ENCODE assay signal across 8 cellular contexts in the genomic region with DNA sequence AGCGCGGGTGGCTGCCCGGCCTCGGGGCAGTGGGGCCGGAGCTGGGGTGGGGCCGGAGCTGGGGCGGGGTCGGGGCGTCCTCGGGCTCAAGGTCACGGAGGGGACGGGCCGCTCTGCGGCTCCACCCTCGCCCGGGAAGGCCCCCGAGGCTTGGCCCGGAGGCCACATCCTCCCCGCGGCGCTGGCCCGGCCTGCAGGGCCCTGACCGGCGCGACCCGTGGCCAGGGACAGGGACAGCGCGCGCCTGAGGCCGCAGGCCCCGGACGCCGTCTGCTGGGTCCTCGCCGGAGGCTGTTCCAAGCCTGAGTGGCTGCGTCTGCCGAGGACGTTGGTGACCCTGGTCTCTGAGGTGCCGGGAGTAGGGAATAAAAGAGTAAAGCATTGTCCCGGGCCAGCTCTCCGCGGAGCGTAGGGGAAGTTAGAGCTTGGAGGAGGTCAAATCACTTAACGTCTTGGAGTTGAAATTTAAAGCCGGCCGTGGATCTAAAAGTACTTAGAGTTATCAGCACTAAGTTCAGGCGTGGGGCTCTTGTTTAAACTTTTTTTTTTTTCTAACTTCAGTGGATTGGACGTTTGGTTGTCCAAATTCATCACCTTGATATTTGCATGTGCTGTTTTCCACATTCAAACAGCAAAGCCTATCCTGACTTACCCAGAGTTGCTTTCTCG. TPM values are rescaled to one million over a fixed set of nuclear protein-coding genes. Genes with fewer than 3 reads are reported as not detected.
DNase-seq lines count a peak whose midpoint lies in the region; ATAC-seq and TF ChIP-seq lines count a peak whose summit lies in the region.

No MANE protein-coding gene starts in this region.

- intact Hi-C loops in left ventricle myocardium superior (cut with micrococcal nuclease), result no loop called here
- intact Hi-C loops in prostate gland (cut with DNase I), result loop anchor here (5.0 to 10.0 kb wide), 3 partner anchors 78 to 320 kb away; a partner anchor contains a TSS
- intact Hi-C loops in aorta (cut with DNase I), result loop anchor here (5.0 to 10.0 kb wide), 2 partner anchors 68 to 320 kb away; no protein-coding TSS in a partner anchor

- TF ChIP-seq POLR2A in prostate gland (IDR thresholded peaks at IDR 0.05), result no peak

- ATAC-seq in GM19438 (IDR thresholded peaks at IDR 0.05; ENCODE audit: low read depth, unreplicated experiment) (peak; percentile 61), HG03520 (IDR thresholded peaks at IDR 0.05; ENCODE audit: unreplicated experiment) (peak; percentile 66), RWPE2 (ENCODE audit: low read depth) (peak; percentile 22), left ventricle myocardium superior (peak; percentile 95), aorta (ENCODE audit: low FRiP score) (peak; percentile 91)

- peak overlapping the region; percentile 98 for H3K9ac ChIP-seq in adipocyte (ENCODE audit: low read length)

- H3K27me3 ChIP-seq in RWPE2 (ENCODE audit: insufficient read depth, poor library complexity, severe bottlenecking), result no peaks in the 10 kb centered on the region
- H3K27me3 ChIP-seq in adipocyte (replicated peaks; ENCODE audit: control insufficient read depth, insufficient read depth, low read length), result no peaks in the 10 kb centered on the region
- H3K27me3 ChIP-seq in prostate gland (replicated peaks; ENCODE audit: insufficient read depth), result no peaks in the 10 kb centered on the region
- H3K27me3 ChIP-seq in aorta (ENCODE audit: control insufficient read depth in 1 of 2, insufficient read depth in 2 of 2, low read length in 1 of 2), result no peaks in the 10 kb centered on the region

- H3K36me3 ChIP-seq in RWPE2 (ENCODE audit: low read depth) (peaks cover 15% of the 10 kb centered on the region), adipocyte (ENCODE audit: control insufficient read depth, insufficient read depth, low read length, severe bottlenecking) (peaks cover 6% of the 10 kb centered on the region), prostate gland (no peaks in the 10 kb centered on the region), aorta (ENCODE audit: control insufficient read depth in 1 of 2, insufficient read depth in 2 of 2, low read length in 1 of 2) (no peaks in the 10 kb centered on the region)

- TF ChIP-seq CTCF in RWPE2 (IDR thresholded peaks at IDR 0.05; ENCODE audit: poor library complexity, severe bottlenecking) (no peak), prostate gland (IDR thresholded peaks at IDR 0.05) (no peak)

- peak; percentile 20 for DNase-seq in COLO829 (ENCODE audit: low spot score)
- no peak for DNase-seq in RWPE2 (ENCODE audit: low spot score)
- DNase-seq in adipocyte (ENCODE audit: low read depth), result peak; percentile 72
- peak; percentile 93 for DNase-seq in left ventricle myocardium superior
- DNase-seq in prostate gland (ENCODE audit: low spot score), result peak; percentile 39
- peak; percentile 89 to 92 for DNase-seq in aorta

- peak overlapping the region; percentile 89 for H3K27ac ChIP-seq in RWPE2 (ENCODE audit: poor library complexity, severe bottlenecking)
- H3K27ac ChIP-seq in prostate gland, result peak overlapping the region; percentile 85 to 96
- peak overlapping the region; percentile 62 to 85 for H3K27ac ChIP-seq in aorta (ENCODE audit: low read depth in 1 of 2, low read length in 2 of 2)

- under 1% methylated on average over 36 of the region's 49 CpGs for WGBS in prostate gland
- WGBS in aorta, 2 donors, result 1% methylated on average over 32 to 49 of the region's 49 CpGs

- H3K9me3 ChIP-seq in RWPE2 (ENCODE audit: severe bottlenecking), result no peaks in the 10 kb centered on the region
- H3K9me3 ChIP-seq in adipocyte (ENCODE audit: control insufficient read depth, low read length), result no peaks in the 10 kb centered on the region
- no peaks in the 10 kb centered on the region for H3K9me3 ChIP-seq in prostate gland
- no peaks in the 10 kb centered on the region for H3K9me3 ChIP-seq in aorta (ENCODE audit: control insufficient read depth, low read length)

- peak overlapping the region; percentile 66 for H3K4me3 ChIP-seq in RWPE2 (ENCODE audit: severe bottlenecking)
- H3K4me3 ChIP-seq in adipocyte (ENCODE audit: low read length), result peak overlapping the region; percentile 93
- peak overlapping the region; percentile 64 to 78 for H3K4me3 ChIP-seq in prostate gland
- peak overlapping the region; percentile 90 to 96 for H3K4me3 ChIP-seq in aorta (ENCODE audit: low read length in 2 of 2)

- H3K4me1 ChIP-seq in RWPE2 (ENCODE audit: insufficient read depth, poor library complexity, severe bottlenecking) (peaks cover 27% of the 10 kb centered on the region), adipocyte (ENCODE audit: control insufficient read depth, insufficient read depth, low read length) (peaks cover 9% of the 10 kb centered on the region), prostate gland (replicated peaks) (peaks cover 6% of the 10 kb centered on the region), aorta (ENCODE audit: control insufficient read depth in 1 of 2, insufficient read depth in 2 of 2, low read length in 2 of 2) (no peaks in the 10 kb centered on the region)

RNA-seq across cellular contexts. Expression of a gene that starts 0.6 kb away (rescaled TPM):
- 374 TPM for total RNA-seq in left ventricle myocardium superior
- total RNA-seq in prostate gland, result 10 to 100 TPM; 83.3 to 84.0 TPM
- total RNA-seq in aorta, result 10 to 100 TPM; 40.9 to 47.8 TPM
- 10 to 100 TPM; 34.3 to 53.1 TPM for polyA plus RNA-seq in aorta

RNA-seq across cellular contexts. Expression of a gene that starts 13.3 kb away (rescaled TPM):
- 23.2 TPM for total RNA-seq in left ventricle myocardium superior
- total RNA-seq in prostate gland, result 10 to 100 TPM in 1 of 2 donors, 1 to 10 TPM in 1; 5.8 to 11.6 TPM
- 1 to 10 TPM; 8.6 to 9.0 TPM for total RNA-seq in aorta
- 1 to 10 TPM; 7.9 to 9.4 TPM for polyA plus RNA-seq in aorta

Comparison
In these comparisons a context has a peak if more than half of its experiments do, and no peak if none do; other contexts are left out.
1. ATAC-seq: peak in every context shown above with its lines; median percentile 95 in left ventricle myocardium superior; 91 in aorta; 66 in HG03520; 61 in GM19438; 22 in RWPE2.